Comparison of ENCODE assay signal across 8 cellular contexts in genomic region chr21:40736145-40736544, GRCh38.
"Had no signal": no experiment of that assay in that cellular context is flagged by ENCODE, and none has a peak within 500 bp of the region (broad histone marks: within the 10 kb centered on the region; RNA-seq: fewer than 3 reads in every experiment).

No MANE protein-coding gene starts in this region.

- FAIRE-seq: G401.6, GM12878, GM12891, GM12892, GM18507, GM19239 had no signal

- H3K4me3 ChIP-seq: GM12878 had no signal

- DNase-seq: GDM1, GF-D8 had no signal

- ATAC-seq: GM12878 had no signal
